8 cellular contexts compared by ENCODE assay signal in the genomic region with DNA sequence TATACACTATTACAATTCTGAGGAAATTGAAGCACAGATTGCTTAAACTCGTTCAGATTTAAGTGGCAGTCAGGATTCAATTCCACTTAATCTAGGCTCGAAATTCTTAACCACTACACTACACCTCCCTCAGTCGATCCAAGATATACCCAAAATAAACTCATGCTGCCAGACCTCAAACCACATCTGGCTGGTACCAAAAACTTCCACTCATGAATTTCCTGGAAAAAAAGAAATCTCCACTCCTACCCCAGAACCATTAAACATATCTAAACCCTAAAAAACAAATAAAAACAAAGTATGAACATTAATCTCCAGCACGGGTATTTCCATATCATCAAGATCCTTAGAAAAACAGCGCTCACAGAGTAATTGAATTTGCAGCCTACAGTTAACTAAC. TPM values are rescaled to one million over a fixed set of nuclear protein-coding genes. Genes with fewer than 3 reads are reported as not detected.
DNase-seq lines count a peak whose midpoint lies in the region; ATAC-seq and TF ChIP-seq lines count a peak whose summit lies in the region.

No MANE protein-coding gene starts in this region.

- H4K20me1 ChIP-seq in KMS-11 (ENCODE audit: insufficient read depth) = no peaks in the 10 kb centered on the region

- H3K9me3 Mint-ChIP-seq in naive thymus-derived CD4-positive, alpha-beta T cell = peaks cover 0 to 41% (median 4%) of the 10 kb centered on the region in 11 donors

- peak overlapping the region; percentile 80 for H3K4me3 ChIP-seq in BJ (ENCODE audit: low read depth, low read length)
- H3K4me3 ChIP-seq in KMS-11 (IDR thresholded peaks at IDR 0.05; ENCODE audit: insufficient read depth, low read depth, low read length) = no peak overlapping the region
- peak overlapping the region; percentile 77 to 83 for H3K4me3 ChIP-seq in cardiac fibroblast (replicated peaks in 1 of 2; ENCODE audit: low read depth in 2 of 2, low read length in 2 of 2)
- H3K4me3 ChIP-seq in naive thymus-derived CD4-positive, alpha-beta T cell (ENCODE audit: low read length) = peak overlapping the region; percentile 95

- DNase-seq in BJ (ENCODE audit: low read depth) (no peak), cardiac fibroblast (ENCODE audit: low read depth in 2 of 2) (no peak), GOT3 (lab: John Stamatoyannopoulos, UW) (no peak)
- peak in 3 of 9 donors; percentile 2 to 18 (median 7) for DNase-seq in naive thymus-derived CD4-positive, alpha-beta T cell
- DNase-seq in central memory CD4-positive, alpha-beta T cell = no peak
- DNase-seq in activated CD4-positive, CD25-positive, alpha-beta regulatory T cell (lab: John Stamatoyannopoulos, UW) = no peak

- no peaks in the 10 kb centered on the region for H3K9me3 ChIP-seq in naive thymus-derived CD4-positive, alpha-beta T cell (ENCODE audit: control insufficient read depth in 2 of 3, low read length in 3 of 3)

- H3K79me2 ChIP-seq in KMS-11 (ENCODE audit: insufficient read depth, low read depth) = no peaks in the 10 kb centered on the region

- no peak overlapping the region for H2AFZ ChIP-seq in KMS-11 (ENCODE audit: low read depth)

- no peak overlapping the region for H3K9ac ChIP-seq in KMS-11

- peaks cover 28 to 40% (median 34%) of the 10 kb centered on the region in 7 donors for H3K4me1 Mint-ChIP-seq in naive thymus-derived CD4-positive, alpha-beta T cell

- peaks cover 0 to 3% (median 0%) of the 10 kb centered on the region in 5 donors for H3K27me3 Mint-ChIP-seq in naive thymus-derived CD4-positive, alpha-beta T cell

- peak overlapping the region; percentile 22 for H3K4me2 ChIP-seq in KMS-11

- H3K27ac Mint-ChIP-seq in naive thymus-derived CD4-positive, alpha-beta T cell = peak overlapping the region; percentile 81 to 99 (median 96)

- H3K27me3 ChIP-seq in BJ (ENCODE audit: control insufficient read depth, insufficient read depth, low read length) (no peaks in the 10 kb centered on the region), KMS-11 (ENCODE audit: insufficient read depth, low read depth) (no peaks in the 10 kb centered on the region)
- no peaks in the 10 kb centered on the region for H3K27me3 ChIP-seq in naive thymus-derived CD4-positive, alpha-beta T cell (ENCODE audit: control insufficient read depth in 2 of 2, insufficient read depth in 2 of 2, low read length in 2 of 2)

- no peak overlapping the region; the same call in 1 of the 2 replicates for H3K27ac ChIP-seq in KMS-11
- peak overlapping the region; percentile 89 for H3K27ac ChIP-seq in naive thymus-derived CD4-positive, alpha-beta T cell (ENCODE audit: low read depth, low read length)

- peak overlapping the region; percentile 82 to 99 (median 96) for H3K4me3 Mint-ChIP-seq in naive thymus-derived CD4-positive, alpha-beta T cell

- ATAC-seq in naive thymus-derived CD4-positive, alpha-beta T cell = no peak
- no peak for ATAC-seq in GM19467 (IDR thresholded peaks at IDR 0.05; ENCODE audit: unreplicated experiment)

- peaks cover 0 to 42% (median 17%) of the 10 kb centered on the region in 5 donors for H3K36me3 Mint-ChIP-seq in naive thymus-derived CD4-positive, alpha-beta T cell

- TF ChIP-seq CTCF in BJ (IDR thresholded peaks at IDR 0.05; ENCODE audit: insufficient read depth, low read depth, low read length) (no peak), KMS-11 (conservative IDR thresholded peaks at IDR 0.05; ENCODE audit: low read depth, low read length) (no peak), cardiac fibroblast (IDR thresholded peaks at IDR 0.05; ENCODE audit: low read depth, low read length) (no peak)

- intact Hi-C loops in naive thymus-derived CD4-positive, alpha-beta T cell (cut with micrococcal nuclease) = loop anchor here (10.0 kb wide), 5 partner anchors 439 to 1439 kb away; a partner anchor contains a TSS

- CTCF ChIA-PET in BJ (lab: Yijun Ruan, JAX) = interaction anchor here (0.6 kb wide), 1 partner anchor 493 kb away, joined by 3 read pairs; no protein-coding TSS in a partner anchor
- CTCF ChIA-PET in naive thymus-derived CD4-positive, alpha-beta T cell (lab: Charles Lee) = no interaction called here

- peaks cover 3% of the 10 kb centered on the region for H3K4me1 ChIP-seq in KMS-11 (ENCODE audit: low read depth, poor library complexity, severe bottlenecking)
- H3K4me1 ChIP-seq in naive thymus-derived CD4-positive, alpha-beta T cell (ENCODE audit: control insufficient read depth in 2 of 2, insufficient read depth in 2 of 2, low read length in 2 of 2) = peaks cover 8 to 16% of the 10 kb centered on the region in 2 donors

- peaks cover 3% of the 10 kb centered on the region; the same call in 1 of the 2 replicates for H3K36me3 ChIP-seq in BJ (ENCODE audit: control insufficient read depth, insufficient read depth, low read length)
- H3K36me3 ChIP-seq in KMS-11 (ENCODE audit: insufficient read depth) = no peaks in the 10 kb centered on the region
- peaks cover 0 to 15% (median 0%) of the 10 kb centered on the region in 3 experiments for H3K36me3 ChIP-seq in naive thymus-derived CD4-positive, alpha-beta T cell (ENCODE audit: control insufficient read depth in 2 of 3, insufficient read depth in 3 of 3, low read length in 3 of 3)

- POLR2A ChIA-PET in BJ (lab: Charles Lee) = no interaction called here
- POLR2A ChIA-PET in naive thymus-derived CD4-positive, alpha-beta T cell (lab: Charles Lee) = interaction anchor here (1.4 kb wide), 1 partner anchor 60 kb away, joined by 3 read pairs; a partner anchor contains a TSS

RNA-seq across cellular contexts. Expression of a gene that starts 1.1 kb away (rescaled TPM):
- polyA plus RNA-seq in BJ (2011; rRNA removed) = 3.9 and 5.1 TPM in 2 replicates
- 2.9 and 5.7 TPM in 2 replicates for polyA minus RNA-seq in BJ (2011; rRNA and poly(A)+ RNA removed)
- total RNA-seq in naive thymus-derived CD4-positive, alpha-beta T cell = 10 to 100 TPM in 4 of 5 experiments, 1 to 10 TPM in 1; 5.7 to 18.9 (median 14.2) TPM
- 1 to 10 TPM; 2.7 to 3.7 TPM for polyA plus RNA-seq in naive thymus-derived CD4-positive, alpha-beta T cell

RNA-seq across cellular contexts. Expression of a gene that starts 59.4 kb away (rescaled TPM):
- polyA plus RNA-seq in BJ (2011; rRNA removed) = 0.58 and 0.65 TPM in 2 replicates
- 0.43 TPM in 1 of 2 replicates, not detected in the other for polyA minus RNA-seq in BJ (2011; rRNA and poly(A)+ RNA removed)
- 10 to 100 TPM in 4 of 5 experiments, under 1 TPM in 1; 0.99 to 22.7 (median 17.6) TPM for total RNA-seq in naive thymus-derived CD4-positive, alpha-beta T cell
- polyA plus RNA-seq in naive thymus-derived CD4-positive, alpha-beta T cell = 1 to 10 TPM; 7.4 to 9.0 TPM

RNA-seq across cellular contexts. Expression of a gene that starts 59.5 kb away (rescaled TPM):
- polyA plus RNA-seq in BJ (2011; rRNA removed) = 1.0 and 1.3 TPM in 2 replicates
- polyA minus RNA-seq in BJ (2011; rRNA and poly(A)+ RNA removed) = 1.1 and 6.4 TPM in 2 replicates
- total RNA-seq in naive thymus-derived CD4-positive, alpha-beta T cell = 10 to 100 TPM in 1 of 5 experiments, 1 to 10 TPM in 4; 1.5 to 12.4 (median 9.0) TPM
- 1 to 10 TPM; 5.2 to 5.9 TPM for polyA plus RNA-seq in naive thymus-derived CD4-positive, alpha-beta T cell
